In genomic region chr15:82304691-82305090, GRCh38 we compare ENCODE assay signal across 8 cellular contexts. TPM values are rescaled to one million over a fixed set of nuclear protein-coding genes. Genes with fewer than 3 reads are reported as not detected.
DNase-seq lines count a peak whose midpoint lies in the region; ATAC-seq and TF ChIP-seq lines count a peak whose summit lies in the region.
"Not testable (repeated sequence)": the region's sequence is repeated elsewhere in the genome, so short reads cannot be mapped to it uniquely, and the experiment has no call there.
"Had no signal": no experiment of that assay in that cellular context is flagged by ENCODE, and none has a peak within 500 bp of the region (broad histone marks: within the 10 kb centered on the region; RNA-seq: fewer than 3 reads in every experiment).

No MANE protein-coding gene starts in this region.

- H3K9ac ChIP-seq in endodermal cell (ENCODE audit: extremely low read depth, low read length, poor library complexity, severe bottlenecking): not testable (repeated sequence)

- WGBS in endodermal cell (ENCODE audit: insufficient coverage in 1 of 2, insufficient read length in 1 of 2), 2 experiments: 90% methylated on average over 4 of the region's 4 CpGs; no CpG with 5 or more reads in 1 of the 2 experiments
- WGBS in sigmoid colon, 2 donors: 88 to 89% methylated on average over 4 of the region's 4 CpGs

- not testable (repeated sequence) for H3K9me3 Mint-ChIP-seq in GM23338; activated CD4-positive, alpha-beta T cell treated with anti-CD3 and anti-CD28 coated beads for 36 hours (ENCODE audit: low read depth); endodermal cell; osteocyte (ENCODE audit: unreplicated experiment)

- H4K20me1 ChIP-seq in GM23338 (replicated peaks; ENCODE audit: insufficient read depth): not testable (repeated sequence)

- not testable (repeated sequence) for H3K27me3 ChIP-seq in GM23338 (ENCODE audit: insufficient read depth); RWPE2 (ENCODE audit: insufficient read depth, poor library complexity, severe bottlenecking); endodermal cell (ENCODE audit: control insufficient read depth, insufficient read depth, low read length, poor library complexity, severe bottlenecking); sigmoid colon

- H3K9me2 ChIP-seq in GM23338 (ENCODE audit: insufficient read depth): not testable (repeated sequence)

- not testable (repeated sequence) for TF ChIP-seq POLR2A in sigmoid colon (IDR thresholded peaks at IDR 0.05)

- not testable (repeated sequence) for H3K4me1 Mint-ChIP-seq in GM23338, endodermal cell
- peaks cover 10% of the 10 kb centered on the region for H3K4me1 Mint-ChIP-seq in activated CD4-positive, alpha-beta T cell treated with anti-CD3 and anti-CD28 coated beads for 36 hours
- peaks cover 11% of the 10 kb centered on the region for H3K4me1 Mint-ChIP-seq in osteocyte (ENCODE audit: unreplicated experiment)

- CTCF ChIA-PET in activated CD4-positive, alpha-beta T cell treated with anti-CD3 and anti-CD28 coated beads for 36 hours (lab: Charles Lee): not testable (repeated sequence)

- H3K36me3 ChIP-seq in GM23338 (ENCODE audit: insufficient read depth); RWPE2 (ENCODE audit: low read depth); endodermal cell (ENCODE audit: control insufficient read depth, insufficient read depth, low read length); sigmoid colon: not testable (repeated sequence)

- ATAC-seq in GM23338: peak; percentile 24
- ATAC-seq in RWPE2 (ENCODE audit: low read depth); activated CD4-positive, alpha-beta T cell treated with anti-CD3 and anti-CD28 coated beads for 36 hours: not testable (repeated sequence)

- H2AFZ ChIP-seq in GM23338: not testable (repeated sequence)

- not testable (repeated sequence) for H3K27ac Mint-ChIP-seq in GM23338; activated CD4-positive, alpha-beta T cell treated with anti-CD3 and anti-CD28 coated beads for 36 hours; endodermal cell; osteocyte (ENCODE audit: unreplicated experiment)

- H3F3A ChIP-seq in GM23338 (replicated peaks; ENCODE audit: low read depth): not testable (repeated sequence)

- not testable (repeated sequence) for H3K4me1 ChIP-seq in GM23338 (ENCODE audit: insufficient read depth); RWPE2 (ENCODE audit: insufficient read depth, poor library complexity, severe bottlenecking); endodermal cell (ENCODE audit: control insufficient read depth, insufficient read depth, low read length); sigmoid colon

- H3K4me2 ChIP-seq in GM23338: not testable (repeated sequence)

- peaks cover 12% of the 10 kb centered on the region for H3K27me3 Mint-ChIP-seq in GM23338 (ENCODE audit: insufficient read depth, low read depth, poor library complexity)
- not testable (repeated sequence) for H3K27me3 Mint-ChIP-seq in activated CD4-positive, alpha-beta T cell treated with anti-CD3 and anti-CD28 coated beads for 36 hours; endodermal cell (ENCODE audit: insufficient read depth); osteocyte (ENCODE audit: unreplicated experiment)

- TF ChIP-seq EP300 in sigmoid colon (IDR thresholded peaks at IDR 0.05): not testable (repeated sequence)

- H3K27ac ChIP-seq in GM23338 (ENCODE audit: low read depth); RWPE2 (ENCODE audit: poor library complexity, severe bottlenecking); endodermal cell (ENCODE audit: low read depth, low read length); sigmoid colon: not testable (repeated sequence)

- not testable (repeated sequence) for H3K4me3 ChIP-seq in GM23338; RWPE2 (ENCODE audit: severe bottlenecking); endodermal cell (ENCODE audit: low read length); sigmoid colon

- not testable (repeated sequence) for H3K79me2 ChIP-seq in GM23338 (replicated peaks; ENCODE audit: insufficient read depth)

- intact Hi-C loops in activated CD4-positive, alpha-beta T cell treated with anti-CD3 and anti-CD28 coated beads for 36 hours (cut with DNase I, micrococcal nuclease); sigmoid colon (cut with DNase I): not testable (repeated sequence)

- not testable (repeated sequence) for DNase-seq in GM23338 (ENCODE audit: low spot score); endodermal cell
- DNase-seq in RWPE2 (ENCODE audit: low spot score) (peak; percentile 41), iPS-NIHi7 (ENCODE audit: extremely low spot score) (peak; percentile 11), osteocyte (ENCODE audit: extremely low spot score, unreplicated experiment) (peak; percentile 70), sigmoid colon (peak; percentile 48)
- peak; percentile 11 for DNase-seq in activated CD4-positive, alpha-beta T cell treated with anti-CD3 and anti-CD28 coated beads for 36 hours

- POLR2A ChIA-PET in activated CD4-positive, alpha-beta T cell treated with anti-CD3 and anti-CD28 coated beads for 36 hours (lab: Charles Lee): not testable (repeated sequence)

- H3K4me3 Mint-ChIP-seq in GM23338; activated CD4-positive, alpha-beta T cell treated with anti-CD3 and anti-CD28 coated beads for 36 hours; endodermal cell; osteocyte (ENCODE audit: unreplicated experiment): not testable (repeated sequence)

- H3K9me3 ChIP-seq in RWPE2 (ENCODE audit: severe bottlenecking); endodermal cell (ENCODE audit: control insufficient read depth, low read length); sigmoid colon: not testable (repeated sequence)

- not testable (repeated sequence) for H3K36me3 Mint-ChIP-seq in GM23338 (ENCODE audit: low read depth); activated CD4-positive, alpha-beta T cell treated with anti-CD3 and anti-CD28 coated beads for 36 hours (ENCODE audit: low read depth); endodermal cell (ENCODE audit: low read depth); osteocyte (ENCODE audit: unreplicated experiment)

- TF ChIP-seq CTCF in GM23338 (conservative IDR thresholded peaks at IDR 0.05; ENCODE audit: low read depth in 2 of 2); RWPE2 (IDR thresholded peaks at IDR 0.05; ENCODE audit: poor library complexity, severe bottlenecking); osteocyte (IDR thresholded peaks at IDR 0.05); sigmoid colon (IDR thresholded peaks at IDR 0.05): not testable (repeated sequence)
- TF ChIP-seq CTCF in endodermal cell (conservative IDR thresholded peaks at IDR 0.05): peak; percentile 38

RNA-seq across cellular contexts. Expression of gene SAXO2, which starts 42.1 kb away (rescaled TPM):
- 0.73 TPM in 1 of 2 replicates, not detected in the other for total RNA-seq in GM23338 (2014; rRNA removed; shearing (Covaris generic))
- polyA plus RNA-seq in GM23338 (2016; fragmentation: Nextera tagmentation; extraction: Ambion mirVana) (4.9 and 10.1 TPM in 2 replicates), sigmoid colon (1 to 10 TPM in 1 of 3 donors, under 1 TPM in 2; 0.23 to 4.8 (median 0.57) TPM)
- 1 to 10 TPM; 4.4 to 6.9 TPM for total RNA-seq in activated CD4-positive, alpha-beta T cell treated with anti-CD3 and anti-CD28 coated beads for 36 hours
- total RNA-seq in endodermal cell (10 to 100 TPM; 17.6 to 23.9 TPM), osteocyte (1.4 and 2.0 TPM in 2 replicates), sigmoid colon (1 to 10 TPM in 2 of 4 donors, under 1 TPM in 1, not detected in 1; 0.55 to 2.1 (median 1.8) TPM)
- polyA plus RNA-seq in endodermal cell (2013, experiment 1 of 2): 5.3 TPM
- 2.2 TPM for polyA plus RNA-seq in endodermal cell (2013, experiment 2 of 2)
- polyA plus RNA-seq: CD14-positive monocyte had no signal

RNA-seq across cellular contexts. Expression of gene EFL1, which starts 42.2 kb away (rescaled TPM):
- total RNA-seq in GM23338 (2014; rRNA removed; shearing (Covaris generic)): 46.4 and 58.7 TPM in 2 replicates
- polyA plus RNA-seq in GM23338 (2016; fragmentation: Nextera tagmentation; extraction: Ambion mirVana) (11.8 and 15.4 TPM in 2 replicates), sigmoid colon (10 to 100 TPM; 10.8 to 15.7 (median 14.0) TPM)
- 10 to 100 TPM; 25.0 to 30.2 TPM for total RNA-seq in activated CD4-positive, alpha-beta T cell treated with anti-CD3 and anti-CD28 coated beads for 36 hours
- total RNA-seq in endodermal cell (10 to 100 TPM; 42.0 to 59.1 TPM), osteocyte (15.8 and 17.9 TPM in 2 replicates), sigmoid colon (10 to 100 TPM; 11.5 to 15.3 (median 12.8) TPM)
- 26.1 TPM for polyA plus RNA-seq in endodermal cell (2013, experiment 1 of 2)
- polyA plus RNA-seq in endodermal cell (2013, experiment 2 of 2): 27.2 TPM

RNA-seq across cellular contexts. Expression of gene GOLGA6L10, which starts 44.6 kb away (rescaled TPM):
- total RNA-seq in GM23338 (2014; rRNA removed; shearing (Covaris generic)): 0.07 TPM in 1 of 2 replicates, not detected in the other
- polyA plus RNA-seq in GM23338 (2016; fragmentation: Nextera tagmentation; extraction: Ambion mirVana) (0.23 TPM in 1 of 2 replicates, not detected in the other), sigmoid colon (1 to 10 TPM in 2 of 3 donors, under 1 TPM in 1; 0.60 to 3.0 (median 1.4) TPM)
- total RNA-seq in activated CD4-positive, alpha-beta T cell treated with anti-CD3 and anti-CD28 coated beads for 36 hours: 1 to 10 TPM in 1 of 2 experiments, under 1 TPM in 1; 0.97 to 1.6 TPM
- total RNA-seq in endodermal cell (1 to 10 TPM; 4.1 to 6.5 TPM), osteocyte (1.6 and 2.9 TPM in 2 replicates), sigmoid colon (1 to 10 TPM; 1.8 to 3.0 (median 1.8) TPM)
- 5.9 TPM for polyA plus RNA-seq in endodermal cell (2013, experiment 1 of 2)
- polyA plus RNA-seq in endodermal cell (2013, experiment 2 of 2): 6.5 TPM
- polyA plus RNA-seq: CD14-positive monocyte had no signal
